Comparison of ENCODE assay signal across 9 cellular contexts in the genomic region with DNA sequence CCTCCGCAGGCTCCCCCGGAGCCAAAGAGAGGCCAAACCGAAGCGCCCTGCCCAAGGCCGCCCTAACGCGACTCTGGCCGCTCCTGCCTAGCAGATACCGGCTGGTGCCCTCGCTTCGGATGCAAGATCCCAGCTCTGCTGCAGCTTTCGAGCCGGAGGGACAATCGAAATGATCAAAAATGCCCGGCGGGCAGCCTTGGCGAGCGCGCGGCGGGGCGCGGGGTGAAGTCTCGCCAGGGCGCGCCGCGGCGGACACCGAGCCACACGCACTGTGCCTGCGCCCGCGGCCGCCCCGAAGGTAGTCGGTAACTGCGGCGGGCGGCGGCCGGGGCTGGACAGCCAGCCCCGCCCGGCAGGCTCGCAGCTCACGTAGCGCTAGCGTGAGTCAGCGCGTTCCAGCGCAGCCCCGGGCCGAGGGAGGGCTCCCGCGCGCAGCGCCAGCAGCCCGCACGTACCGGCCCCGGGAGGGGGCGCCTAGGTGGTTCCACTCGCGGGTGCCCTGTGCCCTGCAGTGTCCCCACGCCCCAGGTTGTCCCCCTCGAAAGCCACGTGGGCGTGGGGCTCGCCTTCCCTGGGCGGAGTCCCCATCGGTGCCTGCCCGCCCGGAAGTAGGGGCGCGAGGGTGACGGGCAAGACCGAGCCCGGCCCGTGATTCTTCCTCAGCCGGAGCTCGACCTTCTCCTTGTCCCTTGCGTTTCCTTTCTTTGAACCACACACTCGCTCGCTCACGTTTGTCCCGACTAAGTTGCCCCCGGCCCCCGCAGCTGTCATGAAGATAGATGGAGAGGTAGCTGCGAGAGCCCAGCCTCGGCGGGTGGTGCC.
DNase-seq lines count a peak whose midpoint lies in the region; ATAC-seq and TF ChIP-seq lines count a peak whose summit lies in the region.
"Had no signal": no experiment of that assay in that cellular context is flagged by ENCODE, and none has a peak within 500 bp of the region (broad histone marks: within the 10 kb centered on the region; RNA-seq: fewer than 3 reads in every experiment).

No MANE protein-coding gene starts in this region.

- peaks cover 7 to 10% of the 10 kb centered on the region in 2 donors for H3K27me3 Mint-ChIP-seq in effector memory CD8-positive, alpha-beta T cell

- H3K27ac Mint-ChIP-seq in effector memory CD8-positive, alpha-beta T cell, result peak overlapping the region in 1 of 2 donors; percentile 60

- H3K4me3 ChIP-seq in HFF-Myc (replicated peaks; ENCODE audit: low read depth, low read length), result peak overlapping the region; percentile 36
- peak overlapping the region; percentile 62 for H3K4me3 ChIP-seq in lung
- H3K4me3 ChIP-seq: BLaER1 had no signal

- ATAC-seq in effector memory CD8-positive, alpha-beta T cell (replicated peaks), result peak; percentile 93
- ATAC-seq in lung (ENCODE audit: insufficient read depth, low FRiP score), result peak; percentile 95

- peaks cover 3 to 8% of the 10 kb centered on the region in 2 donors for H3K4me1 Mint-ChIP-seq in effector memory CD8-positive, alpha-beta T cell (ENCODE audit: low read depth in 2 of 2)

- DNase-seq in NCI-H1417 (lab: John Stamatoyannopoulos, UW), result peak; percentile 60 to 79 (median 73)
- no peak for DNase-seq in NCI-H1417 treated with DMSO at 0.1 percent for 48 hours (lab: John Stamatoyannopoulos, UW)
- DNase-seq in HFF-Myc (ENCODE audit: extremely low read depth, low read depth), result no peak
- DNase-seq in NCI-H2029 treated with DMSO at 0.1 percent for 48 hours (lab: John Stamatoyannopoulos, UW), result peak; percentile 87
- DNase-seq in activated CD4-positive, alpha-beta T cell treated with anti-CD3 and anti-CD28 coated beads, Interleukin-2, amount 50 U/mL, for 4 hours, result peak; percentile 38 to 50
- peak in 2 of 3 experiments; percentile 24 to 27 for DNase-seq in effector memory CD8-positive, alpha-beta T cell
- DNase-seq in lung (ENCODE audit: low spot score), result peak; percentile 49
- peak; percentile 44 to 57 for DNase-seq in stimulated activated CD4-positive, alpha-beta T cell treated with anti-CD3 and anti-CD28 coated beads, Interleukin-4, amount 100 ng/mL, for 48 hours (ENCODE audit: low read depth in 2 of 2)

- H3K27me3 ChIP-seq in lung (ENCODE audit: control insufficient read depth, insufficient read depth), result no peaks in the 10 kb centered on the region
- H3K27me3 ChIP-seq: BLaER1 had no signal

- no peaks in the 10 kb centered on the region for H3K9me3 Mint-ChIP-seq in effector memory CD8-positive, alpha-beta T cell

- TF ChIP-seq CTCF in HFF-Myc (IDR thresholded peaks at IDR 0.05; ENCODE audit: low read depth, low read length, missing control alignments) (peak; percentile 17), lung (IDR thresholded peaks at IDR 0.05; ENCODE audit: control extremely low read depth, extremely low read depth) (no peak)

- 2% methylated on average over 72 to 91 of the region's 91 CpGs for WGBS in lung, 2 donors

- H3K27ac ChIP-seq in lung (ENCODE audit: low read depth in 1 of 2, low read length in 1 of 2), result peak overlapping the region; percentile 80 to 99
- H3K27ac ChIP-seq: BLaER1 had no signal

- H3K36me3 ChIP-seq in lung (ENCODE audit: control insufficient read depth in 2 of 2, insufficient read depth in 2 of 2, low read length in 2 of 2), result no peaks in the 10 kb centered on the region
- H3K36me3 ChIP-seq: BLaER1 had no signal

- peaks cover 0 to 6% of the 10 kb centered on the region in 2 donors for H3K4me1 ChIP-seq in lung (ENCODE audit: control insufficient read depth in 2 of 2, insufficient read depth in 2 of 2, low read length in 2 of 2)

- H3K36me3 Mint-ChIP-seq in effector memory CD8-positive, alpha-beta T cell (ENCODE audit: insufficient read depth), result no peaks in the 10 kb centered on the region

- no peaks in the 10 kb centered on the region for H3K9me3 ChIP-seq in lung (ENCODE audit: control insufficient read depth in 2 of 2, insufficient read depth in 1 of 2, low read length in 1 of 2)

- H3K4me3 Mint-ChIP-seq in effector memory CD8-positive, alpha-beta T cell, result peak overlapping the region; percentile 73 to 87

Comparison
In these comparisons a context has a peak if more than half of its experiments do, and no peak if none do; other contexts are left out.
1. DNase-seq: peak in NCI-H1417 (3 of 3), NCI-H2029 treated with DMSO at 0.1 percent for 48 hours (single experiment), activated CD4-positive, alpha-beta T cell treated with anti-CD3 and anti-CD28 coated beads, Interleukin-2, amount 50 U/mL, for 4 hours (2 of 2), effector memory CD8-positive, alpha-beta T cell (2 of 3), lung (single experiment) and stimulated activated CD4-positive, alpha-beta T cell treated with anti-CD3 and anti-CD28 coated beads, Interleukin-4, amount 100 ng/mL, for 48 hours (2 of 2); none in NCI-H1417 treated with DMSO at 0.1 percent for 48 hours (single experiment) and HFF-Myc (single experiment).